In genomic region chr4:82436130-82436529, GRCh38 we compare ENCODE assay signal across 18 cellular contexts. TPM values are rescaled to one million over a fixed set of nuclear protein-coding genes. Genes with fewer than 3 reads are reported as not detected.
A peak's percentile ranks its signal among the peaks of the same experiment; 100 is the strongest.
DNase-seq lines count a peak whose midpoint lies in the region; ATAC-seq and TF ChIP-seq lines count a peak whose summit lies in the region.
"Had no signal": no experiment of that assay in that cellular context is flagged by ENCODE, and none has a peak within 500 bp of the region (broad histone marks: within the 10 kb centered on the region; RNA-seq: fewer than 3 reads in every experiment).

No MANE protein-coding gene starts in this region.

- H3K27ac ChIP-seq in CD8-positive, alpha-beta T cell (ENCODE audit: low read depth, low read length): no peak overlapping the region
- H3K27ac ChIP-seq: C4-2B had no signal

- no peaks in the 10 kb centered on the region for H3K27me3 ChIP-seq in CD8-positive, alpha-beta T cell (ENCODE audit: insufficient read depth, low read length)

- H3K9me3 ChIP-seq in CD8-positive, alpha-beta T cell (ENCODE audit: low read length): no peaks in the 10 kb centered on the region
- no peaks in the 10 kb centered on the region for H3K9me3 ChIP-seq in T-helper 17 cell (ENCODE audit: control insufficient read depth, low read length, poor library complexity, severe bottlenecking)

- no peak for DNase-seq in activated T-cell treated with anti-CD3 and anti-CD28 coated beads, Interleukin-2, amount 50 U/mL, for 24 hours
- no peak for DNase-seq in activated T-cell treated with anti-CD3 and anti-CD28 coated beads, Interleukin-2, amount 50 U/mL, for 4 hours
- no peak for DNase-seq in CD8-positive, alpha-beta T cell
- no peak for DNase-seq in T-helper 17 cell
- no peak for DNase-seq in effector memory CD8-positive, alpha-beta T cell
- DNase-seq in GM03348 (ENCODE audit: low spot score): no peak
- DNase-seq in NCI-H146 (lab: John Stamatoyannopoulos, UW): no peak
- DNase-seq: GDM1, Karpas-422, NCI-H187, NCI-H2107, NCI-H446 treated with DMSO at 0.1 percent for 48 hours, NCI-H526 treated with DMSO at 0.1 percent for 48 hours, OCI-M1, Right ventricle myocardium superior had no signal

- H3K4me3 Mint-ChIP-seq in activated T-cell treated with anti-CD3 and anti-CD28 coated beads, Interleukin-2, amount 50 U/mL, for 24 hours: no peak overlapping the region
- no peak overlapping the region for H3K4me3 Mint-ChIP-seq in activated T-cell treated with anti-CD3 and anti-CD28 coated beads, Interleukin-2, amount 50 U/mL, for 4 hours
- H3K4me3 Mint-ChIP-seq in CD8-positive, alpha-beta T cell: no peak overlapping the region
- H3K4me3 Mint-ChIP-seq in T-helper 17 cell: no peak overlapping the region
- H3K4me3 Mint-ChIP-seq in effector memory CD8-positive, alpha-beta T cell: no peak overlapping the region

- peaks cover 35% of the 10 kb centered on the region for H3K4me1 ChIP-seq in CD8-positive, alpha-beta T cell (ENCODE audit: insufficient read depth, low read length)

- H3K36me3 Mint-ChIP-seq in activated T-cell treated with anti-CD3 and anti-CD28 coated beads, Interleukin-2, amount 50 U/mL, for 24 hours (ENCODE audit: low read depth): peaks cover 86% of the 10 kb centered on the region
- peaks cover 31% of the 10 kb centered on the region for H3K36me3 Mint-ChIP-seq in activated T-cell treated with anti-CD3 and anti-CD28 coated beads, Interleukin-2, amount 50 U/mL, for 4 hours (ENCODE audit: insufficient read depth)
- H3K36me3 Mint-ChIP-seq in CD8-positive, alpha-beta T cell: peaks cover 45% of the 10 kb centered on the region
- H3K36me3 Mint-ChIP-seq in T-helper 17 cell (ENCODE audit: low read depth): peaks cover 5% of the 10 kb centered on the region
- H3K36me3 Mint-ChIP-seq in effector memory CD8-positive, alpha-beta T cell (ENCODE audit: insufficient read depth): peaks cover 31% of the 10 kb centered on the region

- ATAC-seq in activated T-cell treated with anti-CD3 and anti-CD28 coated beads, Interleukin-2, amount 50 U/mL, for 4 hours: no peak
- ATAC-seq in CD8-positive, alpha-beta T cell: no peak
- no peak for ATAC-seq in T-helper 17 cell
- ATAC-seq in effector memory CD8-positive, alpha-beta T cell (replicated peaks): no peak
- ATAC-seq in HG03045 (IDR thresholded peaks at IDR 0.05; ENCODE audit: unreplicated experiment): no peak

- no peaks in the 10 kb centered on the region for H3K36me3 ChIP-seq in CD8-positive, alpha-beta T cell (ENCODE audit: insufficient read depth, low read length)

- H3K4me1 Mint-ChIP-seq in activated T-cell treated with anti-CD3 and anti-CD28 coated beads, Interleukin-2, amount 50 U/mL, for 24 hours (ENCODE audit: low read depth): peaks cover 90% of the 10 kb centered on the region
- H3K4me1 Mint-ChIP-seq in activated T-cell treated with anti-CD3 and anti-CD28 coated beads, Interleukin-2, amount 50 U/mL, for 4 hours (ENCODE audit: low read depth): peaks cover 81% of the 10 kb centered on the region
- H3K4me1 Mint-ChIP-seq in CD8-positive, alpha-beta T cell (ENCODE audit: low read depth): peaks cover 86% of the 10 kb centered on the region
- H3K4me1 Mint-ChIP-seq in T-helper 17 cell: peaks cover 37% of the 10 kb centered on the region
- H3K4me1 Mint-ChIP-seq in effector memory CD8-positive, alpha-beta T cell (ENCODE audit: low read depth in 2 of 2): peaks cover 42 to 68% of the 10 kb centered on the region in 2 donors

- H3K4me3 ChIP-seq in CD8-positive, alpha-beta T cell (ENCODE audit: low read depth, low read length): no peak overlapping the region

- intact Hi-C loops in CD8-positive, alpha-beta T cell (cut with DNase I, micrococcal nuclease): loop anchor here in 1 of 2 experiments (10.0 kb wide), 2 partner anchors 849 to 1049 kb away; partner anchors contain the start of genes ABRAXAS1 and COQ2

- H3K27ac Mint-ChIP-seq in activated T-cell treated with anti-CD3 and anti-CD28 coated beads, Interleukin-2, amount 50 U/mL, for 24 hours: peak overlapping the region; percentile 68
- H3K27ac Mint-ChIP-seq in CD8-positive, alpha-beta T cell: peak overlapping the region; percentile 23
- peak overlapping the region; percentile 21 for H3K27ac Mint-ChIP-seq in T-helper 17 cell
- H3K27ac Mint-ChIP-seq in effector memory CD8-positive, alpha-beta T cell: peak overlapping the region; percentile 35 to 53

- H3K9me3 Mint-ChIP-seq in activated T-cell treated with anti-CD3 and anti-CD28 coated beads, Interleukin-2, amount 50 U/mL, for 24 hours: no peaks in the 10 kb centered on the region
- no peaks in the 10 kb centered on the region for H3K9me3 Mint-ChIP-seq in activated T-cell treated with anti-CD3 and anti-CD28 coated beads, Interleukin-2, amount 50 U/mL, for 4 hours
- H3K9me3 Mint-ChIP-seq in CD8-positive, alpha-beta T cell: no peaks in the 10 kb centered on the region
- H3K9me3 Mint-ChIP-seq in effector memory CD8-positive, alpha-beta T cell: no peaks in the 10 kb centered on the region
- H3K9me3 Mint-ChIP-seq: IgD-negative memory B cell had no signal

- CTCF ChIA-PET in CD8-positive, alpha-beta T cell (lab: Charles Lee): no interaction called here

- POLR2A ChIA-PET in CD8-positive, alpha-beta T cell (lab: Charles Lee): no interaction called here

- TF ChIP-seq CTCF in CD8-positive, alpha-beta T cell (IDR thresholded peaks at IDR 0.05): no peak

- H3K27me3 Mint-ChIP-seq in activated T-cell treated with anti-CD3 and anti-CD28 coated beads, Interleukin-2, amount 50 U/mL, for 24 hours: no peaks in the 10 kb centered on the region
- no peaks in the 10 kb centered on the region for H3K27me3 Mint-ChIP-seq in activated T-cell treated with anti-CD3 and anti-CD28 coated beads, Interleukin-2, amount 50 U/mL, for 4 hours (ENCODE audit: low read depth)
- H3K27me3 Mint-ChIP-seq in CD8-positive, alpha-beta T cell (ENCODE audit: low read depth): no peaks in the 10 kb centered on the region
- H3K27me3 Mint-ChIP-seq in T-helper 17 cell: no peaks in the 10 kb centered on the region
- no peaks in the 10 kb centered on the region for H3K27me3 Mint-ChIP-seq in effector memory CD8-positive, alpha-beta T cell
- H3K27me3 Mint-ChIP-seq: IgD-negative memory B cell had no signal

RNA-seq across cellular contexts. Expression of gene ENOPH1, which starts 5.7 kb away (rescaled TPM):
- total RNA-seq in activated T-cell treated with anti-CD3 and anti-CD28 coated beads, Interleukin-2, amount 50 U/mL, for 4 hours: 10 to 100 TPM; 75.3 to 96.4 (median 86.0) TPM
- 10 to 100 TPM; 21.4 to 21.8 TPM for total RNA-seq in CD8-positive, alpha-beta T cell
- total RNA-seq in T-helper 17 cell: 10 to 100 TPM; 18.3 to 22.4 TPM

RNA-seq across cellular contexts. Expression of gene HNRNPDL, which starts 5.9 kb away (rescaled TPM):
- 100 to 1,000 TPM; 682 to 719 (median 695) TPM for total RNA-seq in activated T-cell treated with anti-CD3 and anti-CD28 coated beads, Interleukin-2, amount 50 U/mL, for 4 hours
- total RNA-seq in CD8-positive, alpha-beta T cell: 100 to 1,000 TPM; 490 to 494 TPM
- 100 to 1,000 TPM; 339 to 360 TPM for total RNA-seq in T-helper 17 cell
